In genomic region chr1:12320516-12320915, GRCh38 we compare ENCODE assay signal across 18 cellular contexts.
A peak's percentile ranks its signal among the peaks of the same experiment; 100 is the strongest.
DNase-seq lines count a peak whose midpoint lies in the region; ATAC-seq, FAIRE-seq and TF ChIP-seq lines count a peak whose summit lies in the region.
"Had no signal": no experiment of that assay in that cellular context is flagged by ENCODE, and none has a peak within 500 bp of the region (broad histone marks: within the 10 kb centered on the region; RNA-seq: fewer than 3 reads in every experiment).

No MANE protein-coding gene starts in this region.

- TF ChIP-seq CTCF in brain (conservative IDR thresholded peaks at IDR 0.05), result no peak
- TF ChIP-seq CTCF in gastroesophageal sphincter (IDR thresholded peaks at IDR 0.05), result no peak
- TF ChIP-seq CTCF in tibial nerve (IDR thresholded peaks at IDR 0.05), result no peak
- no peak for TF ChIP-seq CTCF in PC-9 (conservative IDR thresholded peaks at IDR 0.05)

- H3K79me2 ChIP-seq in PC-9 (ENCODE audit: low read depth), result no peaks in the 10 kb centered on the region

- no peak overlapping the region for H2AFZ ChIP-seq in PC-9

- H4K20me1 ChIP-seq in PC-9 (ENCODE audit: insufficient read depth), result no peaks in the 10 kb centered on the region

- ATAC-seq in gastroesophageal sphincter, result no peak
- ATAC-seq: A549; CD8-positive, alpha-beta T cell had no signal

- no peaks in the 10 kb centered on the region for H3K9me3 Mint-ChIP-seq in brain
- no peaks in the 10 kb centered on the region for H3K9me3 Mint-ChIP-seq in immature natural killer cell
- H3K9me3 Mint-ChIP-seq: CD8-positive, alpha-beta T cell; H9; IgD-negative memory B cell had no signal

- H3K36me3 ChIP-seq in gastroesophageal sphincter, result peaks cover 0 to 70% of the 10 kb centered on the region in 2 donors
- peaks cover 0 to 62% (median 7%) of the 10 kb centered on the region in 3 donors for H3K36me3 ChIP-seq in tibial nerve
- no peaks in the 10 kb centered on the region for H3K36me3 ChIP-seq in PC-9 (ENCODE audit: low read depth)
- H3K36me3 ChIP-seq: BE2C had no signal

- no peaks in the 10 kb centered on the region for H3K27me3 Mint-ChIP-seq in brain
- no peaks in the 10 kb centered on the region for H3K27me3 Mint-ChIP-seq in immature natural killer cell (ENCODE audit: low read depth in 3 of 3)
- H3K27me3 Mint-ChIP-seq: IgD-negative memory B cell had no signal

- no peak overlapping the region for H3K4me3 Mint-ChIP-seq in brain
- H3K4me3 Mint-ChIP-seq in immature natural killer cell, result no peak overlapping the region
- H3K4me3 Mint-ChIP-seq: CD8-positive, alpha-beta T cell; H9; IgD-negative memory B cell had no signal

- TF ChIP-seq POLR2A in gastroesophageal sphincter (IDR thresholded peaks at IDR 0.05) (no peak), tibial nerve (IDR thresholded peaks at IDR 0.05) (no peak)

- H3K36me3 Mint-ChIP-seq in brain (peaks cover 77% of the 10 kb centered on the region), immature natural killer cell (peaks cover 24 to 61% (median 31%) of the 10 kb centered on the region in 3 donors)
- H3K36me3 Mint-ChIP-seq: IgD-negative memory B cell had no signal

- H3K4me2 ChIP-seq in PC-9, result no peak overlapping the region
- H3K4me2 ChIP-seq: A549 had no signal

- peaks cover 6 to 55% (median 7%) of the 10 kb centered on the region in 3 donors for H3K4me1 ChIP-seq in gastroesophageal sphincter
- H3K4me1 ChIP-seq in tibial nerve, result peaks cover 0 to 47% (median 18%) of the 10 kb centered on the region in 4 donors
- no peaks in the 10 kb centered on the region for H3K4me1 ChIP-seq in PC-9 (replicated peaks; ENCODE audit: insufficient read depth)
- H3K4me1 ChIP-seq: A549, BE2C had no signal

- H3K27ac ChIP-seq in gastroesophageal sphincter, result peak overlapping the region in 3 of 4 donors; percentile 89 to 92 (median 91)
- H3K27ac ChIP-seq in tibial nerve, result peak overlapping the region; percentile 3 to 95 (median 54)
- no peak overlapping the region for H3K27ac ChIP-seq in PC-9
- H3K27ac ChIP-seq: A549, C4-2B had no signal

- 44 to 58% methylated on average over 2 of the region's 2 CpGs for WGBS in gastroesophageal sphincter (ENCODE audit: low coverage in 1 of 2), 2 donors
- WGBS in tibial nerve, 2 donors, result 43 to 46% methylated on average over 2 of the region's 2 CpGs

- H3K4me3 ChIP-seq in gastroesophageal sphincter, result no peak overlapping the region
- no peak overlapping the region for H3K4me3 ChIP-seq in tibial nerve
- H3K4me3 ChIP-seq in PC-9, result no peak overlapping the region
- H3K4me3 ChIP-seq: A549 had no signal

- H3K27ac Mint-ChIP-seq in brain, result peak overlapping the region in 4 of 5 experiments; percentile 7 to 11 (median 9)
- H3K27ac Mint-ChIP-seq in immature natural killer cell, result peak overlapping the region in 1 of 6 donors; percentile 29
- H3K27ac Mint-ChIP-seq: CD8-positive, alpha-beta T cell; IgD-negative memory B cell had no signal

- CTCF ChIA-PET in PC-9 (lab: Charles Lee), result no interaction called here

- intact Hi-C loops in PC-9 (cut with micrococcal nuclease; ENCODE audit: unreplicated experiment), result no loop called here

- no peaks in the 10 kb centered on the region for H3K27me3 ChIP-seq in gastroesophageal sphincter
- no peaks in the 10 kb centered on the region for H3K27me3 ChIP-seq in tibial nerve
- H3K27me3 ChIP-seq in PC-9 (ENCODE audit: insufficient read depth, low read depth), result no peaks in the 10 kb centered on the region
- H3K27me3 ChIP-seq: BE2C had no signal

- DNase-seq in RPMI7951 (ENCODE audit: low read depth), result peak; percentile 5
- DNase-seq in tibial nerve (ENCODE audit: low spot score in 2 of 2), result no peak
- no peak for DNase-seq in PC-9
- DNase-seq in GM19239 (ENCODE audit: insufficient read length, low spot score), result no peak
- no peak for DNase-seq in immature natural killer cell
- DNase-seq in stimulated activated CD4-positive, alpha-beta T cell treated with anti-CD3 and anti-CD28 coated beads, Interleukin-4, amount 100 ng/mL, for 24 hours, result no peak
- DNase-seq: BE2C; Caco-2; CD8-positive, alpha-beta T cell; DMS53; GOT3; H9 had no signal

- H3K4me1 Mint-ChIP-seq in brain, result peaks cover 16% of the 10 kb centered on the region
- peaks cover 0 to 7% of the 10 kb centered on the region in 2 donors for H3K4me1 Mint-ChIP-seq in immature natural killer cell
- H3K4me1 Mint-ChIP-seq: IgD-negative memory B cell had no signal

- TF ChIP-seq EP300 in gastroesophageal sphincter (IDR thresholded peaks at IDR 0.05), result no peak
- TF ChIP-seq EP300 in tibial nerve (IDR thresholded peaks at IDR 0.05), result no peak

- H3K9me3 ChIP-seq in gastroesophageal sphincter, result no peaks in the 10 kb centered on the region
- no peaks in the 10 kb centered on the region for H3K9me3 ChIP-seq in tibial nerve
- H3K9me3 ChIP-seq in PC-9 (ENCODE audit: insufficient read depth, low read depth), result no peaks in the 10 kb centered on the region
- H3K9me3 ChIP-seq: A549, BE2C, Caco-2 had no signal

- POLR2A ChIA-PET in PC-9 (lab: Charles Lee; ENCODE audit: unreplicated experiment), result interaction anchor here (0.7 kb wide), 1 partner anchor 158 kb away, joined by 5 read pairs; no protein-coding TSS in a partner anchor

- H3F3A ChIP-seq in PC-9 (ENCODE audit: insufficient read depth, low read depth), result no peaks in the 10 kb centered on the region

- no TSS peak for BruUV-seq in PC-9 (replicated peaks; lab: Mats Ljungman, UMichigan)

- FAIRE-seq in GM19239 (lab: Jason Lieb, UNC), result no peak
- FAIRE-seq: A549, GM18507 had no signal

- no peaks in the 10 kb centered on the region for H3K9me2 ChIP-seq in PC-9 (ENCODE audit: insufficient read depth)
